ENCODE assay signal across 1 cellular context in genomic region chr9:42306625-42307024, GRCh38.
TF ChIP-seq lines count a peak whose summit lies in the region.

No MANE protein-coding gene starts in this region.

TF ChIP-seq in GM23338, 12 proteins besides CTCF, POLR2A, EP300 and RAD21:
- TF ChIP-seq, protein P1, sequence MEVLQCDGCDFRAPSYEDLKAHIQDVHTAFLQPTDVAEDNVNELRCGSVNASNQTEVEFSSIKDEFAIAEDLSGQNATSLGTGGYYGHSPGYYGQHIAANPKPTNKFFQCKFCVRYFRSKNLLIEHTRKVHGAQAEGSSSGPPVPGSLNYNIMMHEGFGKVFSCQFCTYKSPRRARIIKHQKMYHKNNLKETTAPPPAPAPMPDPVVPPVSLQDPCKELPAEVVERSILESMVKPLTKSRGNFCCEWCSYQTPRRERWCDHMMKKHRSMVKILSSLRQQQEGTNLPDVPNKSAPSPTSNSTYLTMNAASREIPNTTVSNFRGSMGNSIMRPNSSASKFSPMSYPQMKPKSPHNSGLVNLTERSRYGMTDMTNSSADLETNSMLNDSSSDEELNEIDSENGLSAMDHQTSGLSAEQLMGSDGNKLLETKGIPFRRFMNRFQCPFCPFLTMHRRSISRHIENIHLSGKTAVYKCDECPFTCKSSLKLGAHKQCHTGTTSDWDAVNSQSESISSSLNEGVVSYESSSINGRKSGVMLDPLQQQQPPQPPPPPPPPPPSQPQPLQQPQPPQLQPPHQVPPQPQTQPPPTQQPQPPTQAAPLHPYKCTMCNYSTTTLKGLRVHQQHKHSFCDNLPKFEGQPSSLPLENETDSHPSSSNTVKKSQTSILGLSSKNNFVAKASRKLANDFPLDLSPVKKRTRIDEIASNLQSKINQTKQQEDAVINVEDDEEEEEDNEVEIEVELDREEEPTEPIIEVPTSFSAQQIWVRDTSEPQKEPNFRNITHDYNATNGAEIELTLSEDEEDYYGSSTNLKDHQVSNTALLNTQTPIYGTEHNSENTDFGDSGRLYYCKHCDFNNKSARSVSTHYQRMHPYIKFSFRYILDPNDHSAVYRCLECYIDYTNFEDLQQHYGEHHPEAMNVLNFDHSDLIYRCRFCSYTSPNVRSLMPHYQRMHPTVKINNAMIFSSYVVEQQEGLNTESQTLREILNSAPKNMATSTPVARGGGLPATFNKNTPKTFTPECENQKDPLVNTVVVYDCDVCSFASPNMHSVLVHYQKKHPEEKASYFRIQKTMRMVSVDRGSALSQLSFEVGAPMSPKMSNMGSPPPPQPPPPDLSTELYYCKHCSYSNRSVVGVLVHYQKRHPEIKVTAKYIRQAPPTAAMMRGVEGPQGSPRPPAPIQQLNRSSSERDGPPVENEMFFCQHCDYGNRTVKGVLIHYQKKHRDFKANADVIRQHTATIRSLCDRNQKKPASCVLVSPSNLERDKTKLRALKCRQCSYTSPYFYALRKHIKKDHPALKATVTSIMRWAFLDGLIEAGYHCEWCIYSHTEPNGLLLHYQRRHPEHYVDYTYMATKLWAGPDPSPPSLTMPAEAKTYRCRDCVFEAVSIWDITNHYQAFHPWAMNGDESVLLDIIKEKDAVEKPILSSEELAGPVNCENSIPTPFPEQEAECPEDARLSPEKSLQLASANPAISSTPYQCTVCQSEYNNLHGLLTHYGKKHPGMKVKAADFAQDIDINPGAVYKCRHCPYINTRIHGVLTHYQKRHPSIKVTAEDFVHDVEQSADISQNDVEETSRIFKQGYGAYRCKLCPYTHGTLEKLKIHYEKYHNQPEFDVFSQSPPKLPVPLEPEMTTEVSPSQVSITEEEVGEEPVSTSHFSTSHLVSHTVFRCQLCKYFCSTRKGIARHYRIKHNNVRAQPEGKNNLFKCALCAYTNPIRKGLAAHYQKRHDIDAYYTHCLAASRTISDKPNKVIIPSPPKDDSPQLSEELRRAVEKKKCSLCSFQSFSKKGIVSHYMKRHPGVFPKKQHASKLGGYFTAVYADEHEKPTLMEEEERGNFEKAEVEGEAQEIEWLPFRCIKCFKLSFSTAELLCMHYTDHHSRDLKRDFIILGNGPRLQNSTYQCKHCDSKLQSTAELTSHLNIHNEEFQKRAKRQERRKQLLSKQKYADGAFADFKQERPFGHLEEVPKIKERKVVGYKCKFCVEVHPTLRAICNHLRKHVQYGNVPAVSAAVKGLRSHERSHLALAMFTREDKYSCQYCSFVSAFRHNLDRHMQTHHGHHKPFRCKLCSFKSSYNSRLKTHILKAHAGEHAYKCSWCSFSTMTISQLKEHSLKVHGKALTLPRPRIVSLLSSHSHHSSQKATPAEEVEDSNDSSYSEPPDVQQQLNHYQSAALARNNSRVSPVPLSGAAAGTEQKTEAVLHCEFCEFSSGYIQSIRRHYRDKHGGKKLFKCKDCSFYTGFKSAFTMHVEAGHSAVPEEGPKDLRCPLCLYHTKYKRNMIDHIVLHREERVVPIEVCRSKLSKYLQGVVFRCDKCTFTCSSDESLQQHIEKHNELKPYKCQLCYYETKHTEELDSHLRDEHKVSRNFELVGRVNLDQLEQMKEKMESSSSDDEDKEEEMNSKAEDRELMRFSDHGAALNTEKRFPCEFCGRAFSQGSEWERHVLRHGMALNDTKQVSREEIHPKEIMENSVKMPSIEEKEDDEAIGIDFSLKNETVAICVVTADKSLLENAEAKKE (CRISPR knock-in tag; IDR thresholded peaks at IDR 0.05), result 0 out of 2 replicates have a peak, but pooled peaks have one; percentile 52
TF ChIP-seq in GM23338: peak in this region for 1; not testable (repeated sequence) for 11.
